Comparison of ENCODE assay signal across 26 cellular contexts in genomic region chr7:131493081-131493480, GRCh38.
DNase-seq lines count a peak whose midpoint lies in the region; ATAC-seq, FAIRE-seq and TF ChIP-seq lines count a peak whose summit lies in the region.
"Had no signal": no experiment of that assay in that cellular context is flagged by ENCODE, and none has a peak within 500 bp of the region (broad histone marks: within the 10 kb centered on the region; RNA-seq: fewer than 3 reads in every experiment).

No MANE protein-coding gene starts in this region.

- no peak overlapping the region for H3K4ac ChIP-seq in IMR-90 (ENCODE audit: low read depth, low read length)

- H3K4me2 ChIP-seq in IMR-90 (ENCODE audit: low read depth, low read length) (no peak overlapping the region), osteoblast (ENCODE audit: insufficient read depth, low read length) (no peak overlapping the region)
- H3K4me2 ChIP-seq: BLaER1 treated with 17β-estradiol and CSF1 and Interleukin-3, amounts not matched to agents 10 nM and 100 nM had no signal

- peak overlapping the region; percentile 84 for H3K27ac Mint-ChIP-seq in chondrocyte (ENCODE audit: unreplicated experiment)
- H3K27ac Mint-ChIP-seq: CD4-positive, alpha-beta T cell had no signal

- DNase-seq in D721Med (ENCODE audit: insufficient read length, low spot score) (no peak), IMR-90 (no peak), chondrocyte (ENCODE audit: low spot score) (no peak), osteoblast (ENCODE audit: insufficient read length, low spot score, missing footprints) (no peak), upper lobe of left lung (no peak), iPS-NIHi11 (ENCODE audit: low spot score) (no peak)
- DNase-seq: AML-193; CD4-positive, alpha-beta T cell; DMS53; KBM-7; MV-4-11; NCI-H1105; NCI-H1436 treated with DMSO at 0.1 percent for 48 hours; NCI-H1930; NCI-H446 treated with DMSO at 0.1 percent for 48 hours; NCI-H526; NK-92 treated with Interleukin-12 subunit alpha and Interleukin-12 subunit beta, amount 100 ng/mL, for 24 hours; PC-3; Right ventricle myocardium superior had no signal

- H3K27ac ChIP-seq in IMR-90 (ENCODE audit: insufficient read depth, low read length) (no peak overlapping the region), osteoblast (ENCODE audit: low read depth, low read length) (peak overlapping the region; percentile 55), upper lobe of left lung (no peak overlapping the region)
- H3K27ac ChIP-seq: BLaER1 treated with 17β-estradiol and CSF1 and Interleukin-3, amounts not matched to agents 10 nM and 100 nM; HL-60; SJSA1 had no signal

- H3K4me3 ChIP-seq in IMR-90 (ENCODE audit: insufficient read depth, low read depth, low read length) (no peak overlapping the region), osteoblast (ENCODE audit: insufficient read depth, low read length) (no peak overlapping the region), upper lobe of left lung (no peak overlapping the region)
- H3K4me3 ChIP-seq: BLaER1 treated with 17β-estradiol and CSF1 and Interleukin-3, amounts not matched to agents 10 nM and 100 nM; SJSA1 had no signal

- no peaks in the 10 kb centered on the region for H3K27me3 ChIP-seq in IMR-90 (ENCODE audit: control insufficient read depth, insufficient read depth, low read length)
- no peaks in the 10 kb centered on the region for H3K27me3 ChIP-seq in osteoblast (ENCODE audit: insufficient read depth, low read length)
- no peaks in the 10 kb centered on the region for H3K27me3 ChIP-seq in upper lobe of left lung
- H3K27me3 ChIP-seq: BLaER1 treated with 17β-estradiol and CSF1 and Interleukin-3, amounts not matched to agents 10 nM and 100 nM; SJSA1 had no signal

- no peak overlapping the region for H2AK9ac ChIP-seq in IMR-90 (replicated peaks; ENCODE audit: low read depth, low read length, poor library complexity)

- H3K4me1 Mint-ChIP-seq in chondrocyte (ENCODE audit: low read depth) = peaks cover 31% of the 10 kb centered on the region

- peak; percentile 6 for FAIRE-seq in D721Med (lab: Jason Lieb, UNC)
- FAIRE-seq: A204.1, GM18507 had no signal

- H4K5ac ChIP-seq in IMR-90 (ENCODE audit: low read depth, low read length) = no peak overlapping the region

- no peaks in the 10 kb centered on the region for H3K9me3 Mint-ChIP-seq in chondrocyte (ENCODE audit: low read depth)
- H3K9me3 Mint-ChIP-seq: CD4-positive, alpha-beta T cell had no signal

- TSS peak; percentile 0 for BruUV-seq in IMR-90 (replicated peaks; lab: Mats Ljungman, UMichigan)

- no peak overlapping the region for H3K9ac ChIP-seq in IMR-90 (ENCODE audit: low read depth, low read length)
- H3K9ac ChIP-seq: BLaER1 treated with 17β-estradiol and CSF1 and Interleukin-3, amounts not matched to agents 10 nM and 100 nM had no signal

- CTCF ChIA-PET in IMR-90 (lab: Yijun Ruan, JAX) = interaction anchor here (1.2 kb wide), 1 partner anchor 14 kb away, joined by 3 read pairs; no protein-coding TSS in a partner anchor

- H2AK5ac ChIP-seq in IMR-90 (ENCODE audit: low read depth, low read length) = no peak overlapping the region

- H3K27me3 Mint-ChIP-seq in chondrocyte (ENCODE audit: low read depth) = no peaks in the 10 kb centered on the region
- H3K27me3 Mint-ChIP-seq: CD4-positive, alpha-beta T cell had no signal

- H3K36me3 ChIP-seq in IMR-90 (ENCODE audit: control insufficient read depth, insufficient read depth, low read length) (peaks cover 5% of the 10 kb centered on the region), osteoblast (ENCODE audit: insufficient read depth, low read length) (peaks cover 12% of the 10 kb centered on the region), upper lobe of left lung (peaks cover 0 to 33% (median 5%) of the 10 kb centered on the region in 4 donors)

- H3K18ac ChIP-seq in IMR-90 (ENCODE audit: low read depth, low read length) = no peak overlapping the region

- H4K20me1 ChIP-seq in IMR-90 (ENCODE audit: insufficient read depth, low read length) = no peaks in the 10 kb centered on the region
- H4K20me1 ChIP-seq in osteoblast (ENCODE audit: insufficient read depth, low read length) = no peaks in the 10 kb centered on the region
- H4K20me1 ChIP-seq: BLaER1 treated with 17β-estradiol and CSF1 and Interleukin-3, amounts not matched to agents 10 nM and 100 nM had no signal

- H3K4me1 ChIP-seq in IMR-90 (ENCODE audit: control insufficient read depth, insufficient read depth, low read length) = peaks cover 3% of the 10 kb centered on the region; the same call in 1 of the 2 replicates
- peaks cover 14% of the 10 kb centered on the region for H3K4me1 ChIP-seq in osteoblast (ENCODE audit: insufficient read depth, low read length)
- H3K4me1 ChIP-seq in upper lobe of left lung = peaks cover 0 to 5% (median 2%) of the 10 kb centered on the region in 4 donors
- H3K4me1 ChIP-seq: SJSA1 had no signal

- no peak for TF ChIP-seq EP300 in upper lobe of left lung (IDR thresholded peaks at IDR 0.05)

- ATAC-seq in IMR-90 (ENCODE audit: low read depth) (no peak), upper lobe of left lung (ENCODE audit: low FRiP score in 2 of 2) (no peak), GM18511 (IDR thresholded peaks at IDR 0.05; ENCODE audit: unreplicated experiment) (no peak)
- ATAC-seq: HCT116 had no signal

- TF ChIP-seq CTCF in D721Med (IDR thresholded peaks at IDR 0.05; ENCODE audit: insufficient read depth, missing control alignments) = no peak
- no peak for TF ChIP-seq CTCF in IMR-90 (conservative IDR thresholded peaks at IDR 0.05; ENCODE audit: low read depth, low read length)
- TF ChIP-seq CTCF in chondrocyte (IDR thresholded peaks at IDR 0.05) = no peak
- no peak for TF ChIP-seq CTCF in osteoblast (IDR thresholded peaks at IDR 0.05; ENCODE audit: extremely low read depth, low read depth, low read length)
- no peak for TF ChIP-seq CTCF in upper lobe of left lung (IDR thresholded peaks at IDR 0.05)

- no peaks in the 10 kb centered on the region for H3K9me3 ChIP-seq in IMR-90 (ENCODE audit: control insufficient read depth, insufficient read depth, low read length)
- no peaks in the 10 kb centered on the region for H3K9me3 ChIP-seq in osteoblast (ENCODE audit: low read depth, low read length)
- H3K9me3 ChIP-seq in upper lobe of left lung = no peaks in the 10 kb centered on the region
- H3K9me3 ChIP-seq: BLaER1 treated with 17β-estradiol and CSF1 and Interleukin-3, amounts not matched to agents 10 nM and 100 nM; SJSA1 had no signal

- in situ Hi-C loops in IMR-90 (cut with MboI; ENCODE audit: low sequenced_read_pairs) = no loop called here

- H3K79me1 ChIP-seq in IMR-90 (ENCODE audit: low read depth in 1 of 2, low read length in 2 of 2) = peaks cover 0 to 7% of the 10 kb centered on the region in 2 experiments; a peak in 3 of 4 replicates

- POLR2A ChIA-PET in IMR-90 (lab: Charles Lee; ENCODE audit: unreplicated experiment) = interaction anchor here (0.8 kb wide), 1 partner anchor 10 kb away, joined by 3 read pairs; no protein-coding TSS in a partner anchor

- TF ChIP-seq RAD21 in IMR-90 (IDR thresholded peaks at IDR 0.05; ENCODE audit: low read length) = no peak

- no CpG with 5 or more reads among the region's 2 CpGs for WGBS in IMR-90 (ENCODE audit: extremely low coverage in 2 of 2, insufficient read length in 1 of 2), 2 experiments
- 97 to 99% methylated on average over 2 of the region's 2 CpGs for WGBS in upper lobe of left lung, 2 donors

- dilution Hi-C loops in IMR-90 (cut with HindIII; ENCODE audit: low sequenced_read_pairs, unreplicated experiment) = no loop called here

- H2BK20ac ChIP-seq in IMR-90 (ENCODE audit: low read depth, low read length) = no peak overlapping the region

- TF ChIP-seq POLR2A in IMR-90 (IDR thresholded peaks at IDR 0.05; ENCODE audit: low read depth, low read length) (no peak), upper lobe of left lung (IDR thresholded peaks at IDR 0.05) (no peak)

- H4K91ac ChIP-seq in IMR-90 (ENCODE audit: insufficient read depth, low read depth, low read length) = no peak overlapping the region

- no peak overlapping the region for H3K4me3 Mint-ChIP-seq in chondrocyte (ENCODE audit: unreplicated experiment)
- H3K4me3 Mint-ChIP-seq: CD4-positive, alpha-beta T cell had no signal

- H3K36me3 Mint-ChIP-seq in chondrocyte (ENCODE audit: low read depth) = peaks cover 2% of the 10 kb centered on the region

- H3K9me1 ChIP-seq in IMR-90 (ENCODE audit: insufficient read depth, low read length) = peaks cover under 1% of the 10 kb centered on the region

- no peak overlapping the region for H2AFZ ChIP-seq in IMR-90 (replicated peaks; ENCODE audit: low read length, poor library complexity)
- H2AFZ ChIP-seq in osteoblast (ENCODE audit: low read length) = no peak overlapping the region

- no peaks in the 10 kb centered on the region for H3K79me2 ChIP-seq in osteoblast (ENCODE audit: insufficient read depth, low read length)

- no peak overlapping the region for H2BK15ac ChIP-seq in IMR-90 (ENCODE audit: low read depth, low read length)

- no peak overlapping the region for H3K23ac ChIP-seq in IMR-90 (ENCODE audit: low read depth, low read length)

- H3K56ac ChIP-seq in IMR-90 (ENCODE audit: extremely low read depth, insufficient read depth, low read length) = no peak overlapping the region

- no peak overlapping the region for H2BK5ac ChIP-seq in IMR-90 (ENCODE audit: low read depth, low read length, poor library complexity, severe bottlenecking)

- H2BK120ac ChIP-seq in IMR-90 (ENCODE audit: low read depth, low read length) = no peak overlapping the region

- H4K8ac ChIP-seq in IMR-90 (ENCODE audit: low read depth in 2 of 2, low read length in 2 of 2) = no peak overlapping the region

- H3K14ac ChIP-seq in IMR-90 (replicated peaks; ENCODE audit: low read depth, low read length) = no peak overlapping the region

- intact Hi-C loops in IMR-90 (cut with micrococcal nuclease) = no loop called here

TF ChIP-seq in IMR-90, 13 proteins besides CTCF, POLR2A, EP300 and RAD21:
- TF ChIP-seq BHLHE40 (IDR thresholded peaks at IDR 0.05; ENCODE audit: low read depth, low read length) (no peak), MAFK (IDR thresholded peaks at IDR 0.05; ENCODE audit: low read depth, low read length) (peak; percentile 54)
